Comparison of ENCODE assay signal across 1 cellular context in the genomic region with DNA sequence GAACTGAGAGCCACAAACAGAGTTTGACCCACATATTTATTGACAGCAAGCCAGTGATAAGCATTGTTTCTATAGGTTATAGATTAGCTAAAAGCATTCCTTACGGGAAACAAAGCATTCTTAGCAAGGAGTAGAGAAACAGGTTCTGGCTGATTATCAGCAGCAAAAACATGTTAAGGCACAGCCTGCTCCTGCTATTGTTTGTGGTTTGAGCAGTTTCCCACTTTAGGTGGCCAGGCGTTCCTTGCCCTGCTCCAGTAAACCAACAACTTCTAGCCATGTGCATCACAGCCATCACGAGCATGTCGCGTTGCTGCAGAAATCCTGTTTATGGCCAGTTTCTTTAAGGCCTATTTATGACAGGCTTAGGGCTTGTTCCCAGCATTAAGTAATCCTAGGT.
TF ChIP-seq lines count a peak whose summit lies in the region.

No MANE protein-coding gene starts in this region.

TF ChIP-seq in H1, 55 proteins besides CTCF, POLR2A, EP300 and RAD21:
- no peak for TF ChIP-seq JUND (IDR thresholded peaks at IDR 0.05; ENCODE audit: low read length)
- TF ChIP-seq RXRA (IDR thresholded peaks at IDR 0.05; ENCODE audit: insufficient read depth, low read depth, low read length): no peak
- TF ChIP-seq KDM5A (IDR thresholded peaks at IDR 0.05; ENCODE audit: low read length): no peak
- TF ChIP-seq, protein P1, sequence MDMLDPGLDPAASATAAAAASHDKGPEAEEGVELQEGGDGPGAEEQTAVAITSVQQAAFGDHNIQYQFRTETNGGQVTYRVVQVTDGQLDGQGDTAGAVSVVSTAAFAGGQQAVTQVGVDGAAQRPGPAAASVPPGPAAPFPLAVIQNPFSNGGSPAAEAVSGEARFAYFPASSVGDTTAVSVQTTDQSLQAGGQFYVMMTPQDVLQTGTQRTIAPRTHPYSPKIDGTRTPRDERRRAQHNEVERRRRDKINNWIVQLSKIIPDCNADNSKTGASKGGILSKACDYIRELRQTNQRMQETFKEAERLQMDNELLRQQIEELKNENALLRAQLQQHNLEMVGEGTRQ (IDR thresholded peaks at IDR 0.05; ENCODE audit: low read length): no peak
- TF ChIP-seq SIRT6 (IDR thresholded peaks at IDR 0.05; ENCODE audit: low read length): no peak
- TF ChIP-seq BACH1 (IDR thresholded peaks at IDR 0.05; ENCODE audit: low read length): no peak
- TF ChIP-seq GABPA (IDR thresholded peaks at IDR 0.05; ENCODE audit: borderline replicate concordance, insufficient read depth, low read length): no peak
- no peak for TF ChIP-seq POU5F1 (IDR thresholded peaks at IDR 0.05; ENCODE audit: low read depth, low read length)
- TF ChIP-seq TCF12 (IDR thresholded peaks at IDR 0.05; ENCODE audit: low read depth, low read length): no peak
- no peak for TF ChIP-seq RBBP5 (IDR thresholded peaks at IDR 0.05; ENCODE audit: borderline replicate concordance, low read depth, low read length)
- no peak for TF ChIP-seq RNF2 (IDR thresholded peaks at IDR 0.05; ENCODE audit: borderline replicate concordance, low read depth, low read length, missing control alignments, poor library complexity, severe bottlenecking)
- no peak for TF ChIP-seq CTBP2 (IDR thresholded peaks at IDR 0.05; ENCODE audit: borderline replicate concordance, insufficient read depth, insufficient read length, low read length)
- TF ChIP-seq KDM4A (IDR thresholded peaks at IDR 0.05; ENCODE audit: low read depth, low read length, severe bottlenecking): no peak
- no peak for TF ChIP-seq SUZ12 (IDR thresholded peaks at IDR 0.05; ENCODE audit: low read length)
- TF ChIP-seq NRF1 (IDR thresholded peaks at IDR 0.05; ENCODE audit: low read depth, low read length): no peak
- no peak for TF ChIP-seq CREB1 (IDR thresholded peaks at IDR 0.05)
